ENCODE assay signal across 8 cellular contexts in the genomic region with DNA sequence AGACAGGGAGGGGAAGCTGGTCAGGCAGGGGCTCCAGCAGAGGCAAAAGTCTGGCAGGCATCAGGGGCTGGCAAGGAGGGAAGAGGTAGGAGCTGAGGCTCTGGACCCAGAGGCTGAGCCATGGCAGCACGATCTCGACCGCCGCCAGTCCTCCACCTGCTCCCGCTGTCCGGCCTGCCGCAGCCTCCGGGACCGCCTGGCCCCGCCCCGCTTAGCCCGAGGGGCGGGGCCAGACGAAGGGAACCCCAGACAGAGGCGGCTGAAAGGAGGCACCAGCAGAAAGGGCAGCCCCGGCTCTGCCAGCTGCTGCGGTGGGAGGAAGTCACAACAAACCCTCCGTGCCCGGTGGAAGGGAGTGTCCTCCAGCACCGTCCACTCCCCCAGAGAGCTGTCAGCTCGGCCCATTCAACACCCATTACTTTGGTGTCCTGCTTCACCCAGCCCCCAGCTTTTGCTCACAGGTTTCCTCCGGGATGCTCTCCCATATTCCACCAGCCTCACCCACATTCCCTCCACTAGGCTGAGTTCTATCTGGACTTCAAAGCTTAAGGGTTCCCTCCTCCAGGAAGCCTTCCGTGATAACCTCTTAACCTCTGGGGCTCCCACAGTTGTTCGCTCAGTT. TPM values are rescaled to one million over a fixed set of nuclear protein-coding genes. Genes with fewer than 3 reads are reported as not detected.
DNase-seq lines count a peak whose midpoint lies in the region; ATAC-seq and TF ChIP-seq lines count a peak whose summit lies in the region.

A gene with protein sequence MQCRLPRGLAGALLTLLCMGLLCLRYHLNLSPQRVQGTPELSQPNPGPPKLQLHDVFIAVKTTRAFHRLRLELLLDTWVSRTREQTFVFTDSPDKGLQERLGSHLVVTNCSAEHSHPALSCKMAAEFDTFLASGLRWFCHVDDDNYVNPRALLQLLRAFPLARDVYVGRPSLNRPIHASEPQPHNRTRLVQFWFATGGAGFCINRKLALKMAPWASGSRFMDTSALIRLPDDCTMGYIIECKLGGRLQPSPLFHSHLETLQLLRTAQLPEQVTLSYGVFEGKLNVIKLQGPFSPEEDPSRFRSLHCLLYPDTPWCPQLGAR (minus strand): TSS at position 161 of the 622 bp plus-strand sequence. CDS start 207 bp downstream, outside the sequence.

- H3K36me3 ChIP-seq in adipocyte (ENCODE audit: control insufficient read depth, insufficient read depth, low read length, severe bottlenecking) (no peaks in the 10 kb centered on the region), sigmoid colon (no peaks in the 10 kb centered on the region)

- TF ChIP-seq POLR2A in sigmoid colon (IDR thresholded peaks at IDR 0.05), result no peak

- no peak for TF ChIP-seq EP300 in sigmoid colon (IDR thresholded peaks at IDR 0.05)

- H3K9me3 ChIP-seq in CD4-positive, alpha-beta T cell (ENCODE audit: control insufficient read depth, low read length), result no peaks in the 10 kb centered on the region
- H3K9me3 ChIP-seq in adipocyte (ENCODE audit: control insufficient read depth, low read length) (no peaks in the 10 kb centered on the region), right cardiac atrium (ENCODE audit: control insufficient read depth, low read length) (no peaks in the 10 kb centered on the region), sigmoid colon (no peaks in the 10 kb centered on the region)

- no peaks in the 10 kb centered on the region for H3K27me3 Mint-ChIP-seq in CD4-positive, alpha-beta T cell

- peak within 1 kb of the TSS; percentile 98 for H3K27ac Mint-ChIP-seq in CD4-positive, alpha-beta T cell

- H3K9me3 Mint-ChIP-seq in CD4-positive, alpha-beta T cell, result no peaks in the 10 kb centered on the region

- peak within 1 kb of the TSS; percentile 88 for H3K27ac ChIP-seq in CD4-positive, alpha-beta T cell (ENCODE audit: low read depth, low read length)
- H3K27ac ChIP-seq in right cardiac atrium (ENCODE audit: low read length) (peak within 1 kb of the TSS; percentile 26), sigmoid colon (peak within 1 kb of the TSS; percentile 59 to 65 (median 60))

- H3K27me3 ChIP-seq in CD4-positive, alpha-beta T cell (ENCODE audit: control insufficient read depth, insufficient read depth, low read length), result no peaks in the 10 kb centered on the region
- H3K27me3 ChIP-seq in adipocyte (replicated peaks; ENCODE audit: control insufficient read depth, insufficient read depth, low read length), result peaks cover 38% of the 10 kb centered on the region
- H3K27me3 ChIP-seq in right cardiac atrium (ENCODE audit: control insufficient read depth, insufficient read depth), result no peaks in the 10 kb centered on the region
- H3K27me3 ChIP-seq in sigmoid colon, result peaks cover 0 to 56% (median 30%) of the 10 kb centered on the region in 3 donors

- peaks cover 77% of the 10 kb centered on the region for H3K4me1 Mint-ChIP-seq in CD4-positive, alpha-beta T cell (ENCODE audit: low read depth)

- no peak within 1 kb of the TSS for H3K4me3 ChIP-seq in adipocyte (ENCODE audit: low read length)
- H3K4me3 ChIP-seq in right cardiac atrium (ENCODE audit: low read length), result peak within 1 kb of the TSS; percentile 39
- H3K4me3 ChIP-seq in sigmoid colon, result peak within 1 kb of the TSS; percentile 10 to 45 (median 34)

- peak; percentile 48 for ATAC-seq in CD4-positive, alpha-beta T cell (ENCODE audit: poor library complexity)
- ATAC-seq in GM19372 (IDR thresholded peaks at IDR 0.05; ENCODE audit: low read depth, unreplicated experiment) (peak; percentile 60), right cardiac atrium (peak; percentile 77 to 78)

- H3K4me1 ChIP-seq in adipocyte (ENCODE audit: control insufficient read depth, insufficient read depth, low read length) (no peaks in the 10 kb centered on the region), right cardiac atrium (ENCODE audit: control insufficient read depth, insufficient read depth, low read length) (peaks cover 2% of the 10 kb centered on the region), sigmoid colon (peaks cover 0 to 13% (median 9%) of the 10 kb centered on the region in 4 donors)

- intact Hi-C loops in CD4-positive, alpha-beta T cell (cut with DNase I, micrococcal nuclease), result loop anchor here in 1 of 2 experiments (10.0 kb wide), 1 partner anchor 198 kb away; a partner anchor contains a TSS
- intact Hi-C loops in T-helper 1 cell treated with Interleukin-12 subunit alpha and Interleukin-12 subunit beta and Interleukin-4 antibody, amounts not matched to agents 30 ng/mL and 1 ng/mL, for 36 hours (cut with micrococcal nuclease), result loop anchor here (1.0 to 10.0 kb wide), 3 partner anchors 81 to 198 kb away; a partner anchor contains a TSS
- intact Hi-C loops in right cardiac atrium (cut with DNase I) (no loop called here), sigmoid colon (cut with DNase I) (no loop called here)

- 3% methylated on average over 24 of the region's 24 CpGs for WGBS in right cardiac atrium
- WGBS in sigmoid colon, 2 donors, result 3% methylated on average over 24 of the region's 24 CpGs

- DNase-seq in CD4-positive, alpha-beta T cell, result peak; percentile 46 to 79 (median 66)
- peak; percentile 44 for DNase-seq in HuH-7.5 (ENCODE audit: low spot score)
- peak; percentile 62 for DNase-seq in adipocyte (ENCODE audit: low read depth)
- peak; percentile 77 to 88 (median 88) for DNase-seq in right cardiac atrium
- peak; percentile 77 for DNase-seq in sigmoid colon
- DNase-seq in NCI-H2081 treated with DMSO at 0.1 percent for 48 hours (lab: John Stamatoyannopoulos, UW), result no peak

- POLR2A ChIA-PET in CD4-positive, alpha-beta T cell (lab: Charles Lee), result interaction anchor here (0.6 to 3.9 kb wide), 17 partner anchors 11 to 509 kb away, joined by 3 to 78 read pairs (median 4); a partner anchor contains a TSS

- H3K4me3 Mint-ChIP-seq in CD4-positive, alpha-beta T cell, result peak within 1 kb of the TSS; percentile 93

- CTCF ChIA-PET in CD4-positive, alpha-beta T cell (lab: Charles Lee), result interaction anchor here (1.0 to 3.4 kb wide), 3 partner anchors 14 to 121 kb away, joined by 4 to 17 read pairs (median 4); no protein-coding TSS in a partner anchor

- no peak within 1 kb of the TSS for H3K9ac ChIP-seq in adipocyte (ENCODE audit: low read length)

- peaks cover 48% of the 10 kb centered on the region for H3K36me3 Mint-ChIP-seq in CD4-positive, alpha-beta T cell (ENCODE audit: low read depth)

- TF ChIP-seq CTCF in CD4-positive, alpha-beta T cell (IDR thresholded peaks at IDR 0.05), result no peak
- no peak for TF ChIP-seq CTCF in sigmoid colon (IDR thresholded peaks at IDR 0.05)

RNA-seq across cellular contexts. Expression of the gene that starts here (rescaled TPM):
- 10 to 100 TPM; 85.1 to 89.9 TPM for total RNA-seq in CD4-positive, alpha-beta T cell
- 207 and 211 TPM in 2 replicates for total RNA-seq in T-helper 1 cell treated with Interleukin-12 subunit alpha and Interleukin-12 subunit beta and Interleukin-4 antibody, amounts not matched to agents 30 ng/mL and 1 ng/mL, for 36 hours
- total RNA-seq in right cardiac atrium (10 to 100 TPM in 3 of 4 donors, 1 to 10 TPM in 1; 9.0 to 14.1 (median 10.6) TPM), sigmoid colon (10 to 100 TPM in 3 of 4 donors, 1 to 10 TPM in 1; 8.0 to 15.3 (median 11.4) TPM)
- polyA plus RNA-seq in right cardiac atrium (9.6 TPM), sigmoid colon (10 to 100 TPM in 2 of 3 donors, 1 to 10 TPM in 1; 9.9 to 33.9 (median 10.8) TPM)

Comparison
In these comparisons a context has a peak if more than half of its experiments do, and no peak if none do; other contexts are left out.
1. RNA of the gene that starts here (total RNA-seq): 207 to 211 TPM in T-helper 1 cell treated with Interleukin-12 subunit alpha and Interleukin-12 subunit beta and Interleukin-4 antibody, amounts not matched to agents 30 ng/mL and 1 ng/mL, for 36 hours and 85.1 to 89.9 TPM in CD4-positive, alpha-beta T cell; 8.0 to 15.3 TPM in sigmoid colon and 9.0 to 14.1 TPM in right cardiac atrium; every median in the first group is over 4 times any median in the second.
2. H3K27ac ChIP-seq: peak in every context shown above with its lines; median percentile 88 in CD4-positive, alpha-beta T cell; 60 in sigmoid colon; 26 in right cardiac atrium.
3. Peak in every context shown above with its lines, with median percentiles within 50 percentile points of each other: ATAC-seq.